1 cellular context compared by ENCODE assay signal in the genomic region with DNA sequence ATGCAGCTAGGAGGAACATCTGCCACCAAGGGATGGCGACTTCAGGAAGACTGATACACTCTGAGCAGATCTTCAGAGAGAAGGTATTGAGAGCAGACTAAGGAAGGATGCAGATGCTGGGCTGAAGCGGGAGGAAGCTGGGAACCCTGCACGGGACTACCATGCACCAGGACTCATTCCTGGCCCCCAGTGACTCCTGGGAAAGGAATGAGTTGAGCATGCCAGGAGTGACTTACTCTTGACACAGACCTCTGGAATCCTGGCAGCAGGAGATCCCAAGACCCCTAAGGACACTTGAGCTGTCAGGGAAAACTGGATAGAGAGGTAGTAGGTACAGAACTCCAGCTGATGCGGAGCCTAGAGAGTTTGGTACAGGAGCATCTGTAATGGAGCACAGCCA.
TF ChIP-seq lines count a peak whose summit lies in the region.

No MANE protein-coding gene starts in this region.

TF ChIP-seq in IMR-90, 13 proteins besides CTCF, POLR2A, EP300 and RAD21:
- TF ChIP-seq, protein P1, sequence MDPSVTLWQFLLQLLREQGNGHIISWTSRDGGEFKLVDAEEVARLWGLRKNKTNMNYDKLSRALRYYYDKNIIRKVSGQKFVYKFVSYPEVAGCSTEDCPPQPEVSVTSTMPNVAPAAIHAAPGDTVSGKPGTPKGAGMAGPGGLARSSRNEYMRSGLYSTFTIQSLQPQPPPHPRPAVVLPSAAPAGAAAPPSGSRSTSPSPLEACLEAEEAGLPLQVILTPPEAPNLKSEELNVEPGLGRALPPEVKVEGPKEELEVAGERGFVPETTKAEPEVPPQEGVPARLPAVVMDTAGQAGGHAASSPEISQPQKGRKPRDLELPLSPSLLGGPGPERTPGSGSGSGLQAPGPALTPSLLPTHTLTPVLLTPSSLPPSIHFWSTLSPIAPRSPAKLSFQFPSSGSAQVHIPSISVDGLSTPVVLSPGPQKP (IDR thresholded peaks at IDR 0.05; ENCODE audit: borderline replicate concordance, low read depth, low read length): no peak
- peak; percentile 76; the same call in 1 of the 2 replicates for TF ChIP-seq BHLHE40 (IDR thresholded peaks at IDR 0.05; ENCODE audit: low read depth, low read length)
